In the genomic region with DNA sequence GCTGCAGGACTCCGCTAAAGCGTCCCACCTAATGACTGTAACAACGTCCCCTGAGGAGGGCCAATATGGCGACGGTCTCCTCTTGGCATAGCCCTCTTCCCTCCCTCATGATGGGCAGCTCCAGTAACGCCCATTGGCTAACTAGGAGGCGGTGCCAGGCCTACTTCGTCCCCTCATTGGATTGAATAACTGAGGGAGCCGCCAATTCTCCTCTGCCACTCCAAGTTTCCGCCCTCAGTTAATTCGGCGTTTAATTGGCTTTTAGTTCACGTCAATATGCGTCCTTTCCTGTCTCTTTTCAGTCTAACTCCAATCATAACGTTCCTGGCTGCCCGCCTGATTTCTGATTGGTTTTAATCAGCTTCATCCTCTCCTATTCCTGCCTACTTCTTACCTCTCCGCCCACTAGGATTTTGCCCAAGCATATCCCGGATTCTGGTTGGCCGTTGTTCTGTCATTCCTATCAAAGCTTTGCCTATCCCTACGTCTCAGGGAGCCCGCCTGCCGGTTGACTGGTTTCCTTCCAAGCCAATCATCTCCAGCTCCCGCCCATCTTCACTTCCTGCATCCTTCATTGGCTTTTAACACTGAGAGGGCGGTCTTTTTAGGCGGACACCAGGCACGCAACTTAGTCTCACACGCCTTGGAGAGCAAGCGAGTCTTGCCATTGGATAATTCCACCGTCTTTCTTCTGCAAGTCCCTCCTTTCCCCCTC, we compare ENCODE assay signal across 9 cellular contexts. TPM values are rescaled to one million over a fixed set of nuclear protein-coding genes. Genes with fewer than 3 reads are reported as not detected.
A peak's percentile ranks its signal among the peaks of the same experiment; 100 is the strongest.
DNase-seq lines count a peak whose midpoint lies in the region; ATAC-seq and TF ChIP-seq lines count a peak whose summit lies in the region.
"Had no signal": no experiment of that assay in that cellular context is flagged by ENCODE, and none has a peak within 500 bp of the region (broad histone marks: within the 10 kb centered on the region; RNA-seq: fewer than 3 reads in every experiment).

No MANE protein-coding gene starts in this region.

- no peak for TF ChIP-seq CTCF in CD4-positive, alpha-beta T cell (IDR thresholded peaks at IDR 0.05)
- TF ChIP-seq CTCF in right lobe of liver (IDR thresholded peaks at IDR 0.05), result no peak

- H3K27ac Mint-ChIP-seq in CD4-positive, alpha-beta T cell, result no peak overlapping the region
- H3K27ac Mint-ChIP-seq: stimulated activated naive CD8-positive, alpha-beta T cell treated with anti-CD3 and anti-CD28 coated beads, Interleukin-15, Interleukin-2, amounts not matched to agents 100 ng/mL and 50 ng/mL, for 24 hours had no signal

- H3K4me1 ChIP-seq in right lobe of liver, result peaks cover 0 to 40% (median 19%) of the 10 kb centered on the region in 4 donors

- ATAC-seq in CD4-positive, alpha-beta T cell (ENCODE audit: poor library complexity), result peak; percentile 76
- ATAC-seq in GM19397 (IDR thresholded peaks at IDR 0.05; ENCODE audit: unreplicated experiment) (peak; percentile 59), HG03558 (IDR thresholded peaks at IDR 0.05; ENCODE audit: extremely low read depth, unreplicated experiment) (peak; percentile 49), right lobe of liver (peak; percentile 69 to 84 (median 77))

- peaks cover 31% of the 10 kb centered on the region for H3K4me1 Mint-ChIP-seq in CD4-positive, alpha-beta T cell (ENCODE audit: low read depth)

- H3K27me3 Mint-ChIP-seq in CD4-positive, alpha-beta T cell, result no peaks in the 10 kb centered on the region
- H3K27me3 Mint-ChIP-seq: stimulated activated naive CD8-positive, alpha-beta T cell treated with anti-CD3 and anti-CD28 coated beads, Interleukin-15, Interleukin-2, amounts not matched to agents 100 ng/mL and 50 ng/mL, for 24 hours had no signal

- POLR2A ChIA-PET in CD4-positive, alpha-beta T cell (lab: Charles Lee), result interaction anchor here (0.6 to 3.1 kb wide), 47 partner anchors 8 to 900 kb away, joined by 3 to 65 read pairs (median 5); a partner anchor contains a TSS

- peak in 8 of 10 experiments; percentile 80 to 99 (median 87) for DNase-seq in CD4-positive, alpha-beta T cell
- DNase-seq in NCI-H748 (lab: John Stamatoyannopoulos, UW; ENCODE audit: unreplicated experiment), result peak; percentile 100
- peak; percentile 63 to 99 for DNase-seq in activated CD4-positive, alpha-beta T cell treated with anti-CD3 and anti-CD28 coated beads, Interleukin-2, amount 50 U/mL, for 24 hours (ENCODE audit: low read depth in 1 of 2, low spot score in 1 of 2)
- peak; percentile 100 for DNase-seq in ecto neural progenitor cell (ENCODE audit: low spot score)
- peak; percentile 94 to 99 (median 98) for DNase-seq in right lobe of liver
- peak; percentile 99 for DNase-seq in stimulated activated CD4-positive, alpha-beta T cell treated with anti-CD3 and anti-CD28 coated beads, Interleukin-4, amount 100 ng/mL, for 24 hours

- no peaks in the 10 kb centered on the region for H3K9me3 ChIP-seq in CD4-positive, alpha-beta T cell (ENCODE audit: control insufficient read depth, low read length)
- no peaks in the 10 kb centered on the region for H3K9me3 ChIP-seq in right lobe of liver

- under 1% methylated on average over 24 of the region's 29 CpGs for WGBS in right lobe of liver (ENCODE audit: insufficient coverage, low coverage, low lambda C conversion rate, missing lambda C conversion rate)

- no peaks in the 10 kb centered on the region for H3K9me3 Mint-ChIP-seq in CD4-positive, alpha-beta T cell
- H3K9me3 Mint-ChIP-seq: stimulated activated naive CD8-positive, alpha-beta T cell treated with anti-CD3 and anti-CD28 coated beads, Interleukin-15, Interleukin-2, amounts not matched to agents 100 ng/mL and 50 ng/mL, for 24 hours had no signal

- peak overlapping the region; percentile 48 to 60 (median 52) for H3K4me3 ChIP-seq in right lobe of liver

- peak; percentile 93 for TF ChIP-seq POLR2A in right lobe of liver (IDR thresholded peaks at IDR 0.05)

- H3K27ac ChIP-seq in CD4-positive, alpha-beta T cell (ENCODE audit: low read depth, low read length), result peak overlapping the region; percentile 67
- H3K27ac ChIP-seq in right lobe of liver, result peak overlapping the region; percentile 94 to 97 (median 96)

- intact Hi-C loops in CD4-positive, alpha-beta T cell (cut with DNase I, micrococcal nuclease), result loop anchor here (1.0 to 5.0 kb wide), 4 partner anchors 43 to 121 kb away; a partner anchor contains a TSS
- intact Hi-C loops in right lobe of liver (cut with DNase I), result no loop called here

- H3K36me3 Mint-ChIP-seq in CD4-positive, alpha-beta T cell (ENCODE audit: low read depth), result peaks cover 36% of the 10 kb centered on the region

- CTCF ChIA-PET in CD4-positive, alpha-beta T cell (lab: Charles Lee), result interaction anchor here (0.6 to 4.3 kb wide), 8 partner anchors 17 to 367 kb away, joined by 3 to 30 read pairs (median 6); a partner anchor contains a TSS

- H3K4me3 Mint-ChIP-seq in CD4-positive, alpha-beta T cell, result no peak overlapping the region
- H3K4me3 Mint-ChIP-seq: stimulated activated naive CD8-positive, alpha-beta T cell treated with anti-CD3 and anti-CD28 coated beads, Interleukin-15, Interleukin-2, amounts not matched to agents 100 ng/mL and 50 ng/mL, for 24 hours had no signal

- H3K36me3 ChIP-seq in right lobe of liver, result peaks cover 0 to 22% (median 6%) of the 10 kb centered on the region in 4 donors

- no peaks in the 10 kb centered on the region for H3K27me3 ChIP-seq in CD4-positive, alpha-beta T cell (ENCODE audit: control insufficient read depth, insufficient read depth, low read length)
- H3K27me3 ChIP-seq in right lobe of liver, result no peaks in the 10 kb centered on the region

RNA-seq across cellular contexts. Expression of a gene that starts 0.4 kb away (rescaled TPM):
- total RNA-seq in CD4-positive, alpha-beta T cell, result 10 to 100 TPM; 42.3 to 43.3 TPM
- total RNA-seq in right lobe of liver, result 10 to 100 TPM; 20.3 to 29.2 (median 23.9) TPM

RNA-seq across cellular contexts. Expression of a gene that starts 43.4 kb away (rescaled TPM):
- under 1 TPM in 1 of 2 experiments, not detected in 1; 0.14 TPM for total RNA-seq in CD4-positive, alpha-beta T cell
- total RNA-seq in right lobe of liver, result not detected

RNA-seq across cellular contexts. Expression of a gene that starts 44.1 kb away (rescaled TPM):
- not detected for total RNA-seq in CD4-positive, alpha-beta T cell
- total RNA-seq in right lobe of liver, result under 1 TPM; 0.09 to 0.74 (median 0.48) TPM

RNA-seq across cellular contexts. Expression of a gene that starts 58.1 kb away (rescaled TPM):
- 10 to 100 TPM; 21.0 to 22.7 TPM for total RNA-seq in CD4-positive, alpha-beta T cell
- 10 to 100 TPM; 22.0 to 29.1 (median 26.7) TPM for total RNA-seq in right lobe of liver

Comparison
In these comparisons a context has a peak if more than half of its experiments do, and no peak if none do; other contexts are left out.
1. Peak in every context shown above with its lines: DNase-seq, ATAC-seq, H3K4me3 ChIP-seq and H3K27ac ChIP-seq.
2. intact Hi-C loops: an anchor here in CD4-positive, alpha-beta T cell (1.0 to 5.0 kb wide); none called in right lobe of liver.